ENCODE assay signal across 22 cellular contexts in the genomic region with DNA sequence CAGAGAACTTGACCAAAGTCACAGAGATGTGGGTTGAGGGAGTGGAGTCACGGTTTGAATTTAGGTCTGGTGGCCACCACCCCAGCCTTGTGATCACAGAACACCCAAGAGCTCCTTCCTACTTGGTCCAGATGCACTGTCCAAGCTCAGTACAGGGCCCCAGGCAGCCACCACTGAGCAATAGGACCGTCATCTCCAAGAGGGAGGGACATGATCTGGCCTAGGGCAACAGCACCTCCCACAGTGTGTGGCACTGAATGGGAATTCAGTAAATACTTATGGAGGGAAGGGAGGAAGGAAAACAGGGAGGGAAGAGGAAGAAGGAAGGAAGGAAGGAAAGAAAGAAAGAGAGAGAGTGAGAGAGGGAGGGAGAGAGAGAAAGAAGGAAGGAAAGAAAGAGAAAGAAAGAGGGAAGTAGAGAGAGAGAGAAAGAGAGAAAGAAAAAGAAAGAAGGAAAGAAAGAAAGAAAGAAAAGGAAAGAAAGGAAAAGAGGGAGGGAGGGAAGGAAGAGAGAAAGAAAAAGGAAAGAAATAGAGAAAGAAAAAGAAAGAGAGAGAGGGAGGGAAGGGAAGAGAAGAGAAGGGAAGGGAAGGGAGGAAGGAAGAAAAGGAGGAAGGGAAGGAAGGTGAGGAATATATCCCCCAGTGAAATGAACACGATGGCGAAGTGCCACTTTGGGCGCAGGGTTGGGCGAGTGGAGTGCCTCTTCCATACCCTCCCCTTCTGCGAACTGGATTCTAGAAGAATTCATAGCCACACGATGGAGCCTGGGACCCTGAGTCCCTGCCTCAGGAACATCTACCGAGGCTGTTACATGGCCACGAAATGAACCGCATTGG.
DNase-seq lines count a peak whose midpoint lies in the region; ATAC-seq, FAIRE-seq and TF ChIP-seq lines count a peak whose summit lies in the region.
"Had no signal": no experiment of that assay in that cellular context is flagged by ENCODE, and none has a peak within 500 bp of the region (broad histone marks: within the 10 kb centered on the region; RNA-seq: fewer than 3 reads in every experiment).

No MANE protein-coding gene starts in this region.

- H3K9ac ChIP-seq in GM23248 (no peak overlapping the region), PC-3 (ENCODE audit: low read length) (no peak overlapping the region), HepG2 (ENCODE audit: insufficient read depth, low read depth, low read length) (no peak overlapping the region)
- H3K9ac ChIP-seq: KMS-11 had no signal

- peak; percentile 31; the same call in 1 of the 2 replicates for TF ChIP-seq CTCF in PC-3 (conservative IDR thresholded peaks at IDR 0.05; ENCODE audit: low read depth, low read length)
- no peak for TF ChIP-seq CTCF in bronchial epithelial cell (IDR thresholded peaks at IDR 0.05; ENCODE audit: insufficient read depth, low read length, severe bottlenecking)
- no peak for TF ChIP-seq CTCF in HepG2 (CRISPR knock-in tag; IDR thresholded peaks at IDR 0.05)
- no peak for TF ChIP-seq CTCF in transverse colon (IDR thresholded peaks at IDR 0.05)

- 83 to 85% methylated on average over 11 of the region's 11 CpGs for WGBS in GM23248 (ENCODE audit: low coverage in 1 of 2, low lambda C conversion rate in 2 of 2, missing lambda C conversion rate in 2 of 2), 2 experiments
- 36% methylated on average over 11 of the region's 11 CpGs for WGBS in HepG2 (ENCODE audit: low lambda C conversion rate)
- 79 to 83% methylated on average over 5 to 11 of the region's 11 CpGs for WGBS in transverse colon (ENCODE audit: low coverage in 1 of 2), 2 donors

- no peaks in the 10 kb centered on the region for H3K4me1 Mint-ChIP-seq in activated CD4-positive, alpha-beta T cell treated with anti-CD3 and anti-CD28 coated beads, Interleukin-2, amount 10 ng/mL, durations not matched to agents 7 days and 5 days

- H3K4me3 ChIP-seq in GM23248 (no peak overlapping the region), PC-3 (ENCODE audit: low read length) (no peak overlapping the region), bronchial epithelial cell (ENCODE audit: low read depth, low read length) (no peak overlapping the region), HepG2 (replicated peaks in 1 of 3; ENCODE audit: insufficient read depth in 1 of 3, low read depth in 2 of 3, low read length in 3 of 3) (no peak overlapping the region), transverse colon (no peak overlapping the region)
- H3K4me3 ChIP-seq: GM23338, Peyer's patch had no signal

- H3K9me2 ChIP-seq in GM23248 (ENCODE audit: insufficient read depth) (no peaks in the 10 kb centered on the region), PC-3 (replicated peaks; ENCODE audit: low read length) (no peaks in the 10 kb centered on the region)

- intact Hi-C loops in PC-3 (cut with micrococcal nuclease) (no loop called here), HepG2 (cut with micrococcal nuclease; ENCODE audit: unreplicated experiment) (no loop called here), transverse colon (cut with DNase I; ENCODE audit: low total_unique reads) (no loop called here)

- in situ Hi-C loops in GM23248 (cut with MboI), result no loop called here
- in situ Hi-C loops in HepG2 (cut with HindIII; ENCODE audit: extremely low pct_ligation_motif_present, low pct_unique_long_range_greater_than_20kb), result no loop called here
- in situ Hi-C loops in transverse colon (cut with MboI; ENCODE audit: low pct_ligation_motif_present in 1 of 4, low pct_unique_long_range_greater_than_20kb in 1 of 4, low sequenced_read_pairs in 3 of 4), result no loop called here

- TF ChIP-seq POLR2A in HepG2 (IDR thresholded peaks at IDR 0.05; ENCODE audit: insufficient read depth in 1 of 2, low read depth in 2 of 2, low read length in 2 of 2) (no peak), transverse colon (IDR thresholded peaks at IDR 0.05) (no peak)

- H2AFZ ChIP-seq in GM23248, result no peak overlapping the region
- H2AFZ ChIP-seq in PC-3 (ENCODE audit: low read length), result peak overlapping the region; percentile 27; the same call in 1 of the 2 replicates
- H2AFZ ChIP-seq in HepG2 (ENCODE audit: low read length), result no peak overlapping the region

- 0 out of 2 replicates have a peak, but pooled peaks have one; percentile 18 for ATAC-seq in PC-3
- ATAC-seq in HepG2, result no peak
- ATAC-seq in GM19035 (IDR thresholded peaks at IDR 0.05; ENCODE audit: unreplicated experiment), result no peak
- ATAC-seq in GM19455 (IDR thresholded peaks at IDR 0.05; ENCODE audit: unreplicated experiment), result no peak
- ATAC-seq: GM23338 had no signal

- no peaks in the 10 kb centered on the region for H3K36me3 Mint-ChIP-seq in activated CD4-positive, alpha-beta T cell treated with anti-CD3 and anti-CD28 coated beads, Interleukin-2, amount 10 ng/mL, durations not matched to agents 7 days and 5 days (ENCODE audit: low read depth)

- no peaks in the 10 kb centered on the region for H3K9me3 Mint-ChIP-seq in activated CD4-positive, alpha-beta T cell treated with anti-CD3 and anti-CD28 coated beads, Interleukin-2, amount 10 ng/mL, durations not matched to agents 7 days and 5 days
- H3K9me3 Mint-ChIP-seq: GM23338 had no signal

- H3K4me2 ChIP-seq in GM23248 (ENCODE audit: unreplicated experiment) (no peak overlapping the region), PC-3 (ENCODE audit: low read length) (no peak overlapping the region), HepG2 (ENCODE audit: low read depth, low read length) (no peak overlapping the region)
- H3K4me2 ChIP-seq: GM23338, KMS-11 had no signal

- TF ChIP-seq EP300 in HepG2 (IDR thresholded peaks at IDR 0.05; ENCODE audit: low read depth in 2 of 2, low read length in 2 of 2) (no peak), HepG2 (CRISPR knock-in tag; IDR thresholded peaks at IDR 0.05; ENCODE audit: borderline replicate concordance) (no peak), transverse colon (IDR thresholded peaks at IDR 0.05; ENCODE audit: low read depth) (no peak)

- DNase-seq in GM23248, result peak; percentile 19
- DNase-seq in PC-3, result peak; percentile 63
- peak; percentile 32 for DNase-seq in bronchial epithelial cell (ENCODE audit: low read depth)
- no peak for DNase-seq in HepG2 (ENCODE audit: low spot score)
- DNase-seq in transverse colon, result no peak
- DNase-seq in activated CD4-positive, alpha-beta T cell treated with anti-CD3 and anti-CD28 coated beads, Interleukin-2, amount 10 ng/mL, durations not matched to agents 7 days and 5 days, result no peak
- DNase-seq: ACHN, C1 segment of cervical spinal cord, DMS79 treated with DMSO at 0.1 percent for 48 hours, GF-D8, NCI-H1417 treated with DMSO at 0.1 percent for 48 hours, NCI-H1930, NCI-H526, Peyer's patch, Right ventricle myocardium superior, SW 1271 had no signal

- no TSS peak for BruUV-seq in PC-3 (replicated peaks; lab: Mats Ljungman, UMichigan)
- BruUV-seq in HepG2 (replicated peaks; lab: Mats Ljungman, UMichigan), result no TSS peak

- no peak overlapping the region for H3K4me3 Mint-ChIP-seq in activated CD4-positive, alpha-beta T cell treated with anti-CD3 and anti-CD28 coated beads, Interleukin-2, amount 10 ng/mL, durations not matched to agents 7 days and 5 days
- H3K4me3 Mint-ChIP-seq: GM23338 had no signal

- H3K36me3 ChIP-seq in GM23248 (ENCODE audit: low read depth), result no peaks in the 10 kb centered on the region
- no peaks in the 10 kb centered on the region for H3K36me3 ChIP-seq in PC-3 (ENCODE audit: low read depth, low read length)
- no peaks in the 10 kb centered on the region for H3K36me3 ChIP-seq in bronchial epithelial cell (ENCODE audit: control insufficient read depth, insufficient read depth, low read length)
- H3K36me3 ChIP-seq in HepG2 (replicated peaks in 1 of 2; ENCODE audit: control insufficient read depth in 1 of 2, insufficient read depth in 2 of 2, low read length in 2 of 2), result no peaks in the 10 kb centered on the region
- H3K36me3 ChIP-seq in transverse colon, result no peaks in the 10 kb centered on the region
- H3K36me3 ChIP-seq: Peyer's patch had no signal

- H3K27me3 Mint-ChIP-seq in activated CD4-positive, alpha-beta T cell treated with anti-CD3 and anti-CD28 coated beads, Interleukin-2, amount 10 ng/mL, durations not matched to agents 7 days and 5 days, result no peaks in the 10 kb centered on the region

- H4K20me1 ChIP-seq in GM23248 (ENCODE audit: insufficient read depth) (no peaks in the 10 kb centered on the region), PC-3 (ENCODE audit: low read length) (no peaks in the 10 kb centered on the region), HepG2 (ENCODE audit: insufficient read depth, low read length) (no peaks in the 10 kb centered on the region)

- no peaks in the 10 kb centered on the region for H3K9me3 ChIP-seq in GM23248 (ENCODE audit: low read depth)
- H3K9me3 ChIP-seq in PC-3 (ENCODE audit: low read length), result no peaks in the 10 kb centered on the region
- no peaks in the 10 kb centered on the region for H3K9me3 ChIP-seq in HepG2 (ENCODE audit: low read length)
- H3K9me3 ChIP-seq in transverse colon, result no peaks in the 10 kb centered on the region
- H3K9me3 ChIP-seq: Peyer's patch had no signal

- H3K27me3 ChIP-seq in GM23248 (replicated peaks; ENCODE audit: insufficient read depth) (peaks cover 9% of the 10 kb centered on the region; the same call in 1 of the 2 replicates), PC-3 (ENCODE audit: low read length) (0 out of 2 replicates have a peak, but pooled peaks cover 4% of the 10 kb centered on the region), bronchial epithelial cell (ENCODE audit: control insufficient read depth, insufficient read depth, low read length) (no peaks in the 10 kb centered on the region), HepG2 (ENCODE audit: control insufficient read depth in 1 of 2, insufficient read depth in 2 of 2, low read length in 2 of 2) (peaks cover 2 to 54% of the 10 kb centered on the region in 2 experiments), transverse colon (no peaks in the 10 kb centered on the region)
- H3K27me3 ChIP-seq: Peyer's patch had no signal

- POLR2A ChIA-PET in PC-3 (lab: Charles Lee; ENCODE audit: unreplicated experiment) (interaction anchor here (0.5 kb wide), 1 partner anchor 89 kb away, joined by 6 read pairs; no protein-coding TSS in a partner anchor), HepG2 (lab: Yijun Ruan, JAX) (no interaction called here)
- POLR2A ChIA-PET in activated CD4-positive, alpha-beta T cell treated with anti-CD3 and anti-CD28 coated beads, Interleukin-2, amount 10 ng/mL, durations not matched to agents 7 days and 5 days (lab: Charles Lee), result no interaction called here

- no peak for TF ChIP-seq RAD21 in HepG2 (CRISPR knock-in tag; IDR thresholded peaks at IDR 0.05)

- H3K79me2 ChIP-seq in GM23248 (ENCODE audit: insufficient read depth), result no peaks in the 10 kb centered on the region
- no peaks in the 10 kb centered on the region for H3K79me2 ChIP-seq in PC-3 (ENCODE audit: low read length)
- H3K79me2 ChIP-seq in HepG2 (ENCODE audit: insufficient read depth, low read length), result no peaks in the 10 kb centered on the region

- CTCF ChIA-PET in PC-3 (lab: Charles Lee) (no interaction called here), HepG2 (lab: Yijun Ruan, JAX; ENCODE audit: low intra/inter-chr PET ratio, low total read pairs) (no interaction called here)
- CTCF ChIA-PET in activated CD4-positive, alpha-beta T cell treated with anti-CD3 and anti-CD28 coated beads, Interleukin-2, amount 10 ng/mL, durations not matched to agents 7 days and 5 days (lab: Charles Lee), result no interaction called here

- no peak overlapping the region for H3K27ac ChIP-seq in GM23248
- H3K27ac ChIP-seq in PC-3 (ENCODE audit: low read length), result no peak overlapping the region
- no peak overlapping the region for H3K27ac ChIP-seq in HepG2 (ENCODE audit: extremely low read length, insufficient read depth, low read length)
- no peak overlapping the region for H3K27ac ChIP-seq in transverse colon
- H3K27ac ChIP-seq: KMS-11, Peyer's patch had no signal

- H3K4me1 ChIP-seq in GM23248 (ENCODE audit: insufficient read depth) (0 out of 2 replicates have a peak, but pooled peaks cover 7% of the 10 kb centered on the region), PC-3 (ENCODE audit: insufficient read depth, low read length) (peaks cover 18% of the 10 kb centered on the region), HepG2 (ENCODE audit: insufficient read depth, low read length) (no peaks in the 10 kb centered on the region), transverse colon (no peaks in the 10 kb centered on the region)
- H3K4me1 ChIP-seq: Peyer's patch had no signal

- H3F3A ChIP-seq in GM23248 (ENCODE audit: insufficient read depth) (0 out of 2 replicates have a peak, but pooled peaks cover 4% of the 10 kb centered on the region), PC-3 (ENCODE audit: low read length, unreplicated experiment) (no peaks in the 10 kb centered on the region)

- no peak for FAIRE-seq in bronchial epithelial cell (lab: Jason Lieb, UNC)
- FAIRE-seq in HepG2 (lab: Jason Lieb, UNC), result no peak
- FAIRE-seq: D721Med, GM19239 had no signal

- no peak overlapping the region for H3K27ac Mint-ChIP-seq in activated CD4-positive, alpha-beta T cell treated with anti-CD3 and anti-CD28 coated beads, Interleukin-2, amount 10 ng/mL, durations not matched to agents 7 days and 5 days
- H3K27ac Mint-ChIP-seq: GM23338 had no signal

Comparison
In these comparisons a context has a peak if more than half of its experiments do, and no peak if none do; other contexts are left out.
1. DNase-seq: peak in GM23248 (single experiment), PC-3 (single experiment) and bronchial epithelial cell (single experiment); none in HepG2 (single experiment), transverse colon (single experiment) and activated CD4-positive, alpha-beta T cell treated with anti-CD3 and anti-CD28 coated beads, Interleukin-2, amount 10 ng/mL, durations not matched to agents 7 days and 5 days (single experiment).